1 cellular context compared by ENCODE assay signal in the genomic region with DNA sequence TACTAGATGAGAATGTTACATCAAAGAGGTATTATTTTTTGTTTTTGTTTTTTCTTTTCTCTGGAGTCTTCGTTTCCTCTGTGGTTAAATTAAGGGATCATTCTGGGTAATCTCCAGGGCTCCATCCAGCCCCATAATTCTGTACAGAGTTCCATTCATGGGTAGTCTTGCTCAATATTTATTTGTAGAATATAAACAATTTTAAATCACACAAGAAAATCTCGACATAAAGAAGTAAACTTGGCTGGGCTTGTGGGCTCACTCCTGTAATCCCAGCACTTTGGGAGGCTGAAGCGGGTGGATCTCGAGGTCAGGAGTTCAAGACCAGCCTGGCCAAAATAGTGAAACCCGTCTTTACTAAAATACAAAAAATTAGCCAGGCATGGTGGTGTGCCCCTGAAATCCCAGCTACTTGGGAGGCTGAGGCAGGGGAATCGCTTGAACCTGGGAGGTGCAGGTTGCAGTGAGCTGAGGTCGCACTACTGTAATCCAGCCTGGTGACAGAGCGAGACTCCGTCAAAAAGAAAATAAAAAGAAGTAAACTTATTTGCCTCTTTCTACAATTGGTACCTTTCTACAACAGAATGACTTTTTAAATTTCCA.
TF ChIP-seq lines count a peak whose summit lies in the region.

No MANE protein-coding gene starts in this region.

TF ChIP-seq in IMR-90, 13 proteins besides CTCF, POLR2A, EP300 and RAD21:
- no peak for TF ChIP-seq NFE2L2 (IDR thresholded peaks at IDR 0.05; ENCODE audit: low read depth, low read length)
- no peak for TF ChIP-seq FOS (IDR thresholded peaks at IDR 0.05; ENCODE audit: low read depth, low read length)
- TF ChIP-seq BHLHE40 (IDR thresholded peaks at IDR 0.05; ENCODE audit: low read depth, low read length): no peak
- TF ChIP-seq, protein P1, sequence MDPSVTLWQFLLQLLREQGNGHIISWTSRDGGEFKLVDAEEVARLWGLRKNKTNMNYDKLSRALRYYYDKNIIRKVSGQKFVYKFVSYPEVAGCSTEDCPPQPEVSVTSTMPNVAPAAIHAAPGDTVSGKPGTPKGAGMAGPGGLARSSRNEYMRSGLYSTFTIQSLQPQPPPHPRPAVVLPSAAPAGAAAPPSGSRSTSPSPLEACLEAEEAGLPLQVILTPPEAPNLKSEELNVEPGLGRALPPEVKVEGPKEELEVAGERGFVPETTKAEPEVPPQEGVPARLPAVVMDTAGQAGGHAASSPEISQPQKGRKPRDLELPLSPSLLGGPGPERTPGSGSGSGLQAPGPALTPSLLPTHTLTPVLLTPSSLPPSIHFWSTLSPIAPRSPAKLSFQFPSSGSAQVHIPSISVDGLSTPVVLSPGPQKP (IDR thresholded peaks at IDR 0.05; ENCODE audit: borderline replicate concordance, low read depth, low read length): no peak
